ENCODE assay signal across 12 cellular contexts in genomic region chr1:67750690-67751052, GRCh38.
A peak's percentile ranks its signal among the peaks of the same experiment; 100 is the strongest.
DNase-seq lines count a peak whose midpoint lies in the region; ATAC-seq and TF ChIP-seq lines count a peak whose summit lies in the region.
"Had no signal": no experiment of that assay in that cellular context is flagged by ENCODE, and none has a peak within 500 bp of the region (broad histone marks: within the 10 kb centered on the region; RNA-seq: fewer than 3 reads in every experiment).

No MANE protein-coding gene starts in this region.

- intact Hi-C loops in left ventricle myocardium inferior (cut with micrococcal nuclease) (loop anchor here (5.0 kb wide), 1 partner anchor 63 kb away; the partner anchor contains the start of gene GADD45A), heart left ventricle (cut with DNase I) (loop anchor here in 3 of 10 donors (5.0 to 10.0 kb wide), 3 partner anchors 43 to 186 kb away; partner anchors contain the start of gene GADD45A (in 2 of the 3))

- H3K36me3 Mint-ChIP-seq in osteocyte (ENCODE audit: unreplicated experiment) (peaks cover 7% of the 10 kb centered on the region), immature natural killer cell (no peaks in the 10 kb centered on the region)

- ATAC-seq in heart left ventricle (no peak), HG03432 (IDR thresholded peaks at IDR 0.05; ENCODE audit: unreplicated experiment) (no peak)

- H3K27me3 Mint-ChIP-seq in osteocyte (ENCODE audit: unreplicated experiment) (no peaks in the 10 kb centered on the region), immature natural killer cell (ENCODE audit: low read depth in 3 of 3) (peaks cover 3 to 14% (median 7%) of the 10 kb centered on the region in 3 donors)

- WGBS in heart left ventricle, 4 donors: 81 to 93% (median 82%) methylated on average over 1 of the region's 1 CpG

- TF ChIP-seq POLR2A in heart left ventricle (IDR thresholded peaks at IDR 0.05): no peak

- H3K9me3 ChIP-seq in left ventricle myocardium inferior (replicated peaks) (no peaks in the 10 kb centered on the region), heart left ventricle (no peaks in the 10 kb centered on the region)

- H3K4me3 Mint-ChIP-seq in osteocyte (ENCODE audit: unreplicated experiment): no peak overlapping the region
- no peak overlapping the region for H3K4me3 Mint-ChIP-seq in immature natural killer cell
- H3K4me3 Mint-ChIP-seq: activated CD4-positive, alpha-beta T cell treated with anti-CD3 and anti-CD28 coated beads for 36 hours had no signal

- peak overlapping the region; percentile 60 for H3K27ac ChIP-seq in left ventricle myocardium inferior (replicated peaks)
- peak overlapping the region in 5 of 12 donors; percentile 47 to 80 (median 65) for H3K27ac ChIP-seq in heart left ventricle

- H3K4me1 ChIP-seq in left ventricle myocardium inferior: peaks cover 87% of the 10 kb centered on the region
- peaks cover 0 to 69% (median 41%) of the 10 kb centered on the region in 12 donors for H3K4me1 ChIP-seq in heart left ventricle

- H3K4me3 ChIP-seq in left ventricle myocardium inferior: no peak overlapping the region
- H3K4me3 ChIP-seq in heart left ventricle: no peak overlapping the region
- H3K4me3 ChIP-seq in epithelial cell of esophagus (ENCODE audit: low read length): peak overlapping the region; percentile 27

- H3K27me3 ChIP-seq in left ventricle myocardium inferior (ENCODE audit: low read depth) (no peaks in the 10 kb centered on the region), heart left ventricle (no peaks in the 10 kb centered on the region)

- H3K9me3 Mint-ChIP-seq in osteocyte (ENCODE audit: unreplicated experiment) (no peaks in the 10 kb centered on the region), immature natural killer cell (no peaks in the 10 kb centered on the region)

- H3K4me1 Mint-ChIP-seq in osteocyte (ENCODE audit: unreplicated experiment) (peaks cover 73% of the 10 kb centered on the region), immature natural killer cell (no peaks in the 10 kb centered on the region)

- TF ChIP-seq CTCF in left ventricle myocardium inferior (IDR thresholded peaks at IDR 0.05; ENCODE audit: borderline replicate concordance) (no peak), heart left ventricle (IDR thresholded peaks at IDR 0.05) (no peak), epithelial cell of esophagus (IDR thresholded peaks at IDR 0.05; ENCODE audit: insufficient read depth, low read depth, low read length, missing control alignments) (no peak), osteocyte (IDR thresholded peaks at IDR 0.05) (no peak)

- H3K27ac Mint-ChIP-seq in osteocyte (ENCODE audit: unreplicated experiment) (peak overlapping the region; percentile 97), immature natural killer cell (no peak overlapping the region)
- H3K27ac Mint-ChIP-seq: activated CD4-positive, alpha-beta T cell treated with anti-CD3 and anti-CD28 coated beads for 36 hours had no signal

- H3K36me3 ChIP-seq in left ventricle myocardium inferior (no peaks in the 10 kb centered on the region), heart left ventricle (no peaks in the 10 kb centered on the region)

- DNase-seq in left ventricle myocardium inferior (no peak), heart left ventricle (no peak), epithelial cell of esophagus (ENCODE audit: low read depth) (no peak), osteocyte (ENCODE audit: extremely low spot score, unreplicated experiment) (no peak), immature natural killer cell (no peak), kidney glomerular epithelial cell (lab: John Stamatoyannopoulos, UW) (no peak)
- DNase-seq in activated naive CD4-positive, alpha-beta T cell treated with anti-CD3 and anti-CD28 coated beads, Interleukin-2, amount 50 U/mL, for 16 hours: no peak
- DNase-seq: activated CD4-positive, alpha-beta T cell treated with anti-CD3 and anti-CD28 coated beads for 36 hours; activated effector memory CD4-positive, alpha-beta T cell treated with anti-CD3 and anti-CD28 coated beads, Interleukin-2, amount 50 U/mL, for 16 hours; NCI-H748 treated with DMSO at 0.1 percent for 48 hours; stimulated activated CD4-positive, alpha-beta T cell treated with anti-CD3 and anti-CD28 coated beads, Interleukin-12 subunit alpha, Interleukin-12 subunit beta, amount 100 ng/mL, for 4 hours had no signal
